In genomic region chr7:100538654-100539435, GRCh38 we compare ENCODE assay signal across 1 cellular context.
A peak's percentile ranks its signal among the peaks of the same experiment; 100 is the strongest.
TF ChIP-seq lines count a peak whose summit lies in the region.

TSS of gene AGFG2 (plus strand) at chr7:100539203. CDS start at chr7:100539347, 144 bp downstream.

TF ChIP-seq in K562, 482 proteins besides CTCF, POLR2A, EP300 and RAD21 (continued from another document and continues in another):
- TF ChIP-seq ZNF318 (IDR thresholded peaks at IDR 0.05; ENCODE audit: borderline replicate concordance in 1 of 2, low read depth in 1 of 2) (peak in 1 of 2 experiments; percentile 47; a peak in 2 of 4 replicates), HMG20A (CRISPR knock-in tag; conservative IDR thresholded peaks at IDR 0.05) (no peak), MAZ (CRISPR knock-in tag; conservative IDR thresholded peaks at IDR 0.05 in 1 of 2, IDR thresholded peaks at IDR 0.05 in 1 of 2) (peak; percentile 67 to 68; a peak in 3 of 4 replicates), NEUROD1 (IDR thresholded peaks at IDR 0.05; ENCODE audit: borderline replicate concordance, low read depth, low read length, partially characterized antibody) (peak; percentile 84), E2F1 (CRISPR knock-in tag; IDR thresholded peaks at IDR 0.05) (peak; percentile 76; the same call in 1 of the 2 replicates), DEAF1 (CRISPR knock-in tag; IDR thresholded peaks at IDR 0.05) (0 out of 2 replicates have a peak, but pooled peaks have one; percentile 31), UBTF (IDR thresholded peaks at IDR 0.05; ENCODE audit: borderline replicate concordance in 1 of 2, low read depth in 2 of 2, low read length in 2 of 2) (peak; percentile 47 to 89; a peak in 2 of 4 replicates), CXXC5 (CRISPR knock-in tag; IDR thresholded peaks at IDR 0.05) (peak; percentile 95), KDM4B (IDR thresholded peaks at IDR 0.05; ENCODE audit: borderline replicate concordance in 2 of 2, low read depth in 1 of 2) (peak in 1 of 2 experiments; percentile 72; a peak in 1 of 4 replicates), MGA (IDR thresholded peaks at IDR 0.05) (peak; percentile 95), CREB5 (CRISPR knock-in tag; IDR thresholded peaks at IDR 0.05) (no peak), CHD2 (IDR thresholded peaks at IDR 0.05; ENCODE audit: low read depth, low read length) (peak; percentile 83), MBD2 (IDR thresholded peaks at IDR 0.05; ENCODE audit: borderline replicate concordance, low read depth) (peak; percentile 94), TCF7L2 (IDR thresholded peaks at IDR 0.05; ENCODE audit: low read depth, low read length) (peak; percentile 72), YY1 (IDR thresholded peaks at IDR 0.05; ENCODE audit: borderline replicate concordance in 1 of 3, control insufficient read depth in 1 of 3, extremely low read depth in 1 of 3, insufficient read depth in 3 of 3, insufficient read length in 1 of 3, insufficient replicate concordance in 2 of 3, low read depth in 1 of 3, low read length in 2 of 3) (peak in 2 of 3 experiments; percentile 15 to 59), THRB (CRISPR knock-in tag; conservative IDR thresholded peaks at IDR 0.05) (peak; percentile 93)
